ENCODE assay signal across 8 cellular contexts in the genomic region with DNA sequence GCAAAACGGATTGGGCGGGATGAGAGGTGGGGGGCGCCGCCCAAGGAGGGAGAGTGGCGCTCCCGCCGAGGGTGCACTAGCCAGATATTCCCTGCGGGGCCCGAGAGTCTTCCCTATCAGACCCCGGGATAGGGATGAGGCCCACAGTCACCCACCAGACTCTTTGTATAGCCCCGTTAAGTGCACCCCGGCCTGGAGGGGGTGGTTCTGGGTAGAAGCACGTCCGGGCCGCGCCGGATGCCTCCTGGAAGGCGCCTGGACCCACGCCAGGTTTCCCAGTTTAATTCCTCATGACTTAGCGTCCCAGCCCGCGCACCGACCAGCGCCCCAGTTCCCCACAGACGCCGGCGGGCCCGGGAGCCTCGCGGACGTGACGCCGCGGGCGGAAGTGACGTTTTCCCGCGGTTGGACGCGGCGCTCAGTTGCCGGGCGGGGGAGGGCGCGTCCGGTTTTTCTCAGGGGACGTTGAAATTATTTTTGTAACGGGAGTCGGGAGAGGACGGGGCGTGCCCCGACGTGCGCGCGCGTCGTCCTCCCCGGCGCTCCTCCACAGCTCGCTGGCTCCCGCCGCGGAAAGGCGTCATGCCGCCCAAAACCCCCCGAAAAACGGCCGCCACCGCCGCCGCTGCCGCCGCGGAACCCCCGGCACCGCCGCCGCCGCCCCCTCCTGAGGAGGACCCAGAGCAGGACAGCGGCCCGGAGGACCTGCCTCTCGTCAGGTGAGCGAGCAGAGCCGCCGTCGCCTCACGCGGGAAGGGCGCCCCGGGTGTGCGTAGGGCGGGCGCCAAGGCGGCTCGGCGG. TPM values are rescaled to one million over a fixed set of nuclear protein-coding genes. Genes with fewer than 3 reads are reported as not detected.
DNase-seq lines count a peak whose midpoint lies in the region; TF ChIP-seq lines count a peak whose summit lies in the region.

TSS of gene RB1 (plus strand) at position 421 of the 801 bp plus-strand sequence. CDS start at position 583, 162 bp downstream.

- WGBS in mesendoderm (ENCODE audit: extremely low coverage, insufficient coverage, low lambda C conversion rate), result no CpG with 5 or more reads among the region's 97 CpGs

- H3K56ac ChIP-seq in mesendoderm (ENCODE audit: low read length), result peak within 1 kb of the TSS; percentile 91

- peaks cover 10% of the 10 kb centered on the region for H3K4me1 ChIP-seq in endocrine pancreas (ENCODE audit: control insufficient read depth, insufficient read depth, low read length)
- H3K4me1 ChIP-seq in mesendoderm (ENCODE audit: control insufficient read depth, low read depth, low read length), result no peaks in the 10 kb centered on the region

- peak within 1 kb of the TSS; percentile 74 for H2BK5ac ChIP-seq in mesendoderm (ENCODE audit: low read length)

- TF ChIP-seq CTCF in GM20000 (IDR thresholded peaks at IDR 0.05; ENCODE audit: extremely low read depth, missing control alignments), result no peak

- H2AK5ac ChIP-seq in mesendoderm (ENCODE audit: low read length), result no peak within 1 kb of the TSS

- H3K23ac ChIP-seq in mesendoderm (ENCODE audit: low read length), result no peak within 1 kb of the TSS

- H3K27ac ChIP-seq in mesendoderm (ENCODE audit: low read depth, low read length), result peak within 1 kb of the TSS; percentile 92

- H4K8ac ChIP-seq in mesendoderm (ENCODE audit: low read depth, low read length), result peak within 1 kb of the TSS; percentile 7

- peaks cover 2% of the 10 kb centered on the region for H3K79me1 ChIP-seq in mesendoderm (ENCODE audit: low read length)

- peaks cover 4% of the 10 kb centered on the region for H3K79me2 ChIP-seq in mesendoderm (ENCODE audit: control insufficient read depth, insufficient read depth, low read length)

- H3K4me3 ChIP-seq in endocrine pancreas (ENCODE audit: control insufficient read depth, insufficient read depth, low read length), result peak within 1 kb of the TSS; percentile 74
- peak within 1 kb of the TSS; percentile 82 for H3K4me3 ChIP-seq in mesendoderm (ENCODE audit: low read length)

- no peak within 1 kb of the TSS for H4K5ac ChIP-seq in mesendoderm (ENCODE audit: low read length)

- H3K27me3 ChIP-seq in endocrine pancreas (ENCODE audit: control insufficient read depth, insufficient read depth, low read length) (no peaks in the 10 kb centered on the region), mesendoderm (ENCODE audit: insufficient read depth, low read length, poor library complexity) (no peaks in the 10 kb centered on the region)

- peak within 1 kb of the TSS; percentile 64 for H3K4ac ChIP-seq in mesendoderm (ENCODE audit: low read depth, low read length)

- H3K18ac ChIP-seq in mesendoderm (ENCODE audit: low read length), result peak within 1 kb of the TSS; percentile 92

- H3K9me3 ChIP-seq in endocrine pancreas (ENCODE audit: control insufficient read depth, low read length), result no peaks in the 10 kb centered on the region

- no peaks in the 10 kb centered on the region for H3K36me3 ChIP-seq in endocrine pancreas (ENCODE audit: control insufficient read depth, insufficient read depth, low read length)
- H3K36me3 ChIP-seq in mesendoderm (ENCODE audit: control insufficient read depth, insufficient read depth, low read length), result no peaks in the 10 kb centered on the region

- peak within 1 kb of the TSS; percentile 98 for H3K4me2 ChIP-seq in mesendoderm (ENCODE audit: low read length)

- DNase-seq in COLO668 (lab: John Stamatoyannopoulos, UW; ENCODE audit: unreplicated experiment) (peak; percentile 99), GM20000 (ENCODE audit: low spot score) (peak; percentile 90), HS-5 (ENCODE audit: low read depth) (peak; percentile 46), NOMO-1 treated with dmso at 0.1 percent for 144 hours (lab: John Stamatoyannopoulos, UW; ENCODE audit: unreplicated experiment) (peak; percentile 84), mesendoderm (peak; percentile 82)
- DNase-seq in activated CD8-positive, alpha-beta memory T cell treated with anti-CD3 and anti-CD28 coated beads, Interleukin-2, amount 50 U/mL, for 1 hour (ENCODE audit: extremely low read depth), result peak; percentile 67
- DNase-seq in stimulated activated CD8-positive, alpha-beta memory T cell treated with anti-CD3 and anti-CD28 coated beads, Interleukin-12 subunit alpha, Interleukin-12 subunit beta, amount 100 ng/mL, for 4 hours (ENCODE audit: low read depth), result peak; percentile 87

- no peak within 1 kb of the TSS for H2BK15ac ChIP-seq in mesendoderm (replicated peaks; ENCODE audit: low read depth)

- peak within 1 kb of the TSS; percentile 46 for H2BK120ac ChIP-seq in mesendoderm (ENCODE audit: low read depth, low read length)

- H3K9ac ChIP-seq in endocrine pancreas (ENCODE audit: control insufficient read depth, insufficient read depth, low read length) (peak within 1 kb of the TSS; percentile 91), mesendoderm (ENCODE audit: low read length) (peak within 1 kb of the TSS; percentile 94)

RNA-seq across cellular contexts. Expression of gene RB1, which starts in this region (rescaled TPM):
- polyA plus RNA-seq in mesendoderm (2013, experiment 1 of 2), result 18.6 TPM
- polyA plus RNA-seq in mesendoderm (2013, experiment 2 of 2), result 18.5 TPM

Comparison
In these comparisons a context has a peak if more than half of its experiments do, and no peak if none do; other contexts are left out.
1. Peak in every context shown above with its lines: DNase-seq, H3K4me3 ChIP-seq and H3K27ac ChIP-seq.
2. DNase-seq: peak in every context shown above with its lines; median percentile 99 in COLO668; 90 in GM20000; 87 in stimulated activated CD8-positive, alpha-beta memory T cell treated with anti-CD3 and anti-CD28 coated beads, Interleukin-12 subunit alpha, Interleukin-12 subunit beta, amount 100 ng/mL, for 4 hours; 84 in NOMO-1 treated with dmso at 0.1 percent for 144 hours; 82 in mesendoderm; 67 in activated CD8-positive, alpha-beta memory T cell treated with anti-CD3 and anti-CD28 coated beads, Interleukin-2, amount 50 U/mL, for 1 hour; 46 in HS-5.